1 cellular context compared by ENCODE assay signal in genomic region chr15:67296188-67296587, GRCh38.
TF ChIP-seq lines count a peak whose summit lies in the region.

No MANE protein-coding gene starts in this region.

TF ChIP-seq in HepG2, 621 proteins besides CTCF, POLR2A, EP300 and RAD21:
- peak; percentile 25; the same call in 1 of the 2 replicates for TF ChIP-seq CEBPB (IDR thresholded peaks at IDR 0.05; ENCODE audit: borderline replicate concordance, low read depth, low read length)
- 0 out of 2 replicates have a peak, but pooled peaks have one; percentile 9 for TF ChIP-seq MAFF (IDR thresholded peaks at IDR 0.05; ENCODE audit: low read depth, low read length)
- TF ChIP-seq, protein P1, sequence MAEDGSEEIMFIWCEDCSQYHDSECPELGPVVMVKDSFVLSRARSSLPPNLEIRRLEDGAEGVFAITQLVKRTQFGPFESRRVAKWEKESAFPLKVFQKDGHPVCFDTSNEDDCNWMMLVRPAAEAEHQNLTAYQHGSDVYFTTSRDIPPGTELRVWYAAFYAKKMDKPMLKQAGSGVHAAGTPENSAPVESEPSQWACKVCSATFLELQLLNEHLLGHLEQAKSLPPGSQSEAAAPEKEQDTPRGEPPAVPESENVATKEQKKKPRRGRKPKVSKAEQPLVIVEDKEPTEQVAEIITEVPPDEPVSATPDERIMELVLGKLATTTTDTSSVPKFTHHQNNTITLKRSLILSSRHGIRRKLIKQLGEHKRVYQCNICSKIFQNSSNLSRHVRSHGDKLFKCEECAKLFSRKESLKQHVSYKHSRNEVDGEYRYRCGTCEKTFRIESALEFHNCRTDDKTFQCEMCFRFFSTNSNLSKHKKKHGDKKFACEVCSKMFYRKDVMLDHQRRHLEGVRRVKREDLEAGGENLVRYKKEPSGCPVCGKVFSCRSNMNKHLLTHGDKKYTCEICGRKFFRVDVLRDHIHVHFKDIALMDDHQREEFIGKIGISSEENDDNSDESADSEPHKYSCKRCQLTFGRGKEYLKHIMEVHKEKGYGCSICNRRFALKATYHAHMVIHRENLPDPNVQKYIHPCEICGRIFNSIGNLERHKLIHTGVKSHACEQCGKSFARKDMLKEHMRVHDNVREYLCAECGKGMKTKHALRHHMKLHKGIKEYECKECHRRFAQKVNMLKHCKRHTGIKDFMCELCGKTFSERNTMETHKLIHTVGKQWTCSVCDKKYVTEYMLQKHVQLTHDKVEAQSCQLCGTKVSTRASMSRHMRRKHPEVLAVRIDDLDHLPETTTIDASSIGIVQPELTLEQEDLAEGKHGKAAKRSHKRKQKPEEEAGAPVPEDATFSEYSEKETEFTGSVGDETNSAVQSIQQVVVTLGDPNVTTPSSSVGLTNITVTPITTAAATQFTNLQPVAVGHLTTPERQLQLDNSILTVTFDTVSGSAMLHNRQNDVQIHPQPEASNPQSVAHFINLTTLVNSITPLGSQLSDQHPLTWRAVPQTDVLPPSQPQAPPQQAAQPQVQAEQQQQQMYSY (CRISPR knock-in tag; IDR thresholded peaks at IDR 0.05) = 0 out of 2 replicates have a peak, but pooled peaks have one; percentile 19
- no peak for TF ChIP-seq AKAP8 (CRISPR knock-in tag; IDR thresholded peaks at IDR 0.05)
- no peak for TF ChIP-seq ZNF382 (CRISPR knock-in tag; IDR thresholded peaks at IDR 0.05; ENCODE audit: borderline replicate concordance)
- TF ChIP-seq, protein P2, sequence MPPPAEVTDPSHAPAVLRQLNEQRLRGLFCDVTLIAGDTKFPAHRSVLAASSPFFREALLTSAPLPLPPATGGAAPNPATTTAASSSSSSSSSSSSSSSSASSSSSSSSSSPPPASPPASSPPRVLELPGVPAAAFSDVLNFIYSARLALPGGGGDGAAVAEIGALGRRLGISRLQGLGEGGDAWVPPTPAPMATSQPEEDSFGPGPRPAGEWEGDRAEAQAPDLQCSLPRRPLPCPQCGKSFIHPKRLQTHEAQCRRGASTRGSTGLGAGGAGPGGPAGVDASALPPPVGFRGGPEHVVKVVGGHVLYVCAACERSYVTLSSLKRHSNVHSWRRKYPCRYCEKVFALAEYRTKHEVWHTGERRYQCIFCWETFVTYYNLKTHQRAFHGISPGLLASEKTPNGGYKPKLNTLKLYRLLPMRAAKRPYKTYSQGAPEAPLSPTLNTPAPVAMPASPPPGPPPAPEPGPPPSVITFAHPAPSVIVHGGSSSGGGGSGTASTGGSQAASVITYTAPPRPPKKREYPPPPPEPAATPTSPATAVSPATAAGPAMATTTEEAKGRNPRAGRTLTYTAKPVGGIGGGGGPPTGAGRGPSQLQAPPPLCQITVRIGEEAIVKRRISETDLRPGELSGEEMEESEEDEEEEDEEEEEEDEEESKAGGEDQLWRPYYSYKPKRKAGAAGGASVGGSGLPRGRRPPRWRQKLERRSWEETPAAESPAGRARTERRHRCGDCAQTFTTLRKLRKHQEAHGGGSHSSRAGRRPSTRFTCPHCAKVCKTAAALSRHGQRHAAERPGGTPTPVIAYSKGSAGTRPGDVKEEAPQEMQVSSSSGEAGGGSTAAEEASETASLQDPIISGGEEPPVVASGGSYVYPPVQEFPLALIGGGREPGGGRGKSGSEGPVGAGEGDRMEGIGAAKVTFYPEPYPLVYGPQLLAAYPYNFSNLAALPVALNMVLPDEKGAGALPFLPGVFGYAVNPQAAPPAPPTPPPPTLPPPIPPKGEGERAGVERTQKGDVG (CRISPR knock-in tag; IDR thresholded peaks at IDR 0.05; ENCODE audit: borderline replicate concordance) = no peak
- 0 out of 4 replicates have a peak, but pooled peaks have one; percentile 12 to 24 for TF ChIP-seq MAFK (conservative IDR thresholded peaks at IDR 0.05 in 1 of 2, IDR thresholded peaks at IDR 0.05 in 1 of 2; ENCODE audit: low read length in 2 of 2)
- no peak for TF ChIP-seq ZNF138 (CRISPR knock-in tag; IDR thresholded peaks at IDR 0.05; ENCODE audit: low read depth)
